ENCODE assay signal across 25 cellular contexts in the genomic region with DNA sequence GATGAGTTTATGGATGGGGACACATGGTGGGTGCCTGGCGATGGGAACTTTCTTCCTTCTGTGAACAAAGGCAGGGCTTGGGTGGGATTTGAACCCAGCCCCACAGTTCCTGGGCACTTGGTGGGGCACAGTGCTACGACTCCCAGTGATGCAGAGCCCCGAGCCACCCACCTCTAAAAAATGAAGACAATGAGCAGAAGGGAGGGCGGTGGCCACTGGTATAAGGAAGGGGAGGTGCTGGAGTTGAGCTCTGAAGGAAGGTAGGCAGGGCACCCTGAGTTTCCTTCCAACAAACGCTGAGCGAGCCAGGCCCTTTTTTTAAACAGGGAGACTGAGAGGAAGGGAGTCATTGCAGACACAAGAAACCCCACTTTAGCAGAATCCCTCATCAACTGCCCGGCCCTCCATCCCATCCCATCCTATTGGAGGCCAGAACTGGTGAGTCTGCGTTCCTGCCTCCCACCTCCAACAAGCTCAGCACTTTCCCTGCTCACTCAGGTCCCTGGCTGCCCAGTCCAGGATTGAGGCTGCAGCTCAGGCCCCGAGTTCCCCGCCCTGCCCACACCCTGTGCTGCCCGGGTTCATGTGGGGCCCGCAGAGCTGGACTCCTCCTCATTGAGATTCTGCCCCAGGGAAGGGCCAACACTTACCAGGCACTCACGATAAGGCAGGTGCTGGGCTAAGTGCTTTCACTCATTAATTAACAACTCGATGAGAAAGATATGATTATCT. TPM values are rescaled to one million over a fixed set of nuclear protein-coding genes. Genes with fewer than 3 reads are reported as not detected.
"Had no signal": no experiment of that assay in that cellular context is flagged by ENCODE, and none has a peak within 500 bp of the region (broad histone marks: within the 10 kb centered on the region; RNA-seq: fewer than 3 reads in every experiment).

No MANE protein-coding gene starts in this region.

- H3K27ac ChIP-seq: brain microvascular endothelial cell, cardiac muscle cell, Peyer's patch had no signal

- H3K36me3 ChIP-seq: brain microvascular endothelial cell, cardiac muscle cell, Peyer's patch had no signal

- H3K9me3 ChIP-seq: Peyer's patch had no signal

- H3K4me3 ChIP-seq: cardiac muscle cell, Peyer's patch had no signal

- DNase-seq: activated CD4-positive, alpha-beta T cell treated with anti-CD3 and anti-CD28 coated beads for 48 hours; activated CD4-positive, alpha-beta T cell treated with anti-CD3 and anti-CD28 coated beads, Interleukin-2, amount 50 U/mL, for 4 hours; activated CD4-positive, CD25-positive, alpha-beta regulatory T cell treated with anti-CD3 and anti-CD28 coated beads, Interleukin-2, amount 50 U/mL, for 72 hours; activated CD8-positive, alpha-beta memory T cell treated with anti-CD3 and anti-CD28 coated beads, Interleukin-2, amount 10 ng/mL, durations not matched to agents 7 days and 5 days; activated effector memory CD4-positive, alpha-beta T cell treated with anti-CD3 and anti-CD28 coated beads, Interleukin-2, amount 50 U/mL, for 16 hours; activated naive CD4-positive, alpha-beta T cell treated with anti-CD3 and anti-CD28 coated beads for 36 hours; activated naive CD8-positive, alpha-beta T cell treated with anti-CD3 and anti-CD28 coated beads for 36 hours; activated T-cell treated with anti-CD3 and anti-CD28 coated beads, Interleukin-2, amount 50 U/mL, for 4 hours; brain microvascular endothelial cell; KG1; NCI-H1092; NCI-H146; NCI-H187 treated with DMSO at 0.1 percent for 48 hours; NCI-H2171; NCI-H226; NCI-H526; NCI-H82; Peyer's patch; SIG-M5; T-helper 17 cell; T-helper 9 cell had no signal

- ATAC-seq: activated CD8-positive, alpha-beta memory T cell treated with anti-CD3 and anti-CD28 coated beads, Interleukin-2, amount 10 ng/mL, durations not matched to agents 7 days and 5 days; activated T-cell treated with anti-CD3 and anti-CD28 coated beads, Interleukin-2, amount 50 U/mL, for 4 hours; T-helper 17 cell; WTC11 had no signal

- H3K27me3 ChIP-seq: brain microvascular endothelial cell, cardiac muscle cell, Peyer's patch had no signal

- H3K4me1 ChIP-seq: Peyer's patch had no signal

RNA-seq across cellular contexts. Expression of gene LINGO1, which starts 57.3 kb away (rescaled TPM):
- total RNA-seq: activated CD8-positive, alpha-beta memory T cell treated with anti-CD3 and anti-CD28 coated beads, Interleukin-2, amount 10 ng/mL, durations not matched to agents 7 days and 5 days; activated naive CD4-positive, alpha-beta T cell treated with anti-CD3 and anti-CD28 coated beads for 36 hours; activated naive CD8-positive, alpha-beta T cell treated with anti-CD3 and anti-CD28 coated beads for 36 hours; activated T-cell treated with anti-CD3 and anti-CD28 coated beads, Interleukin-2, amount 50 U/mL, for 4 hours; LHCN-M2; M059J; T-helper 17 cell had no signal
